23 cellular contexts compared by ENCODE assay signal in the genomic region with DNA sequence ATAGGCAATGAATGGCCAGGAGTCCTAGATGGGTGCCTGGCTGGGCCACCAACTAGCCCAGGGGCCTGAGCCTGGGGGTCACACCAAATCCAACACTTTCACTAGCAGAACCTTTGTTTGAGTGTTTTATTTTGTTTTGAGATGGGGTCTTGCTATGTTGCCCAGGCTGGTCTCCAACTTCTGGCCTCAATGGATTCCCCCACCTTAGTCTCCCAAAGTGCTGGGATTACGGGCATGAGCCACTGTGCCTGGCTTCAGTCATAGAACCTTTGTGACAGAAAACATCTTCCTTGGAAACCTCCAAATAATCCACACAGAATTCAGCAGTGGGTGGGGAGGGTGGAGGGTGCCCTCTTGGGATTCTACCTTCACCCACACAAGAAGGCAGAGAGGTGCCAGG. TPM values are rescaled to one million over a fixed set of nuclear protein-coding genes. Genes with fewer than 3 reads are reported as not detected.
DNase-seq lines count a peak whose midpoint lies in the region; ATAC-seq and TF ChIP-seq lines count a peak whose summit lies in the region.
"Had no signal": no experiment of that assay in that cellular context is flagged by ENCODE, and none has a peak within 500 bp of the region (broad histone marks: within the 10 kb centered on the region; RNA-seq: fewer than 3 reads in every experiment).

No MANE protein-coding gene starts in this region.

- DNase-seq in right cardiac atrium, result no peak
- no peak for DNase-seq in left cardiac atrium
- DNase-seq in uterus, result no peak
- DNase-seq in NCI-H1930 (lab: John Stamatoyannopoulos, UW), result no peak
- DNase-seq: activated CD4-positive, alpha-beta T cell treated with anti-CD3 and anti-CD28 coated beads for 1 hour; activated effector memory CD4-positive, alpha-beta T cell treated with Interleukin-2 at 50 U/mL for 16 hours; amniotic stem cell; CD4-positive, CD25-positive, alpha-beta regulatory T cell; dorsolateral prefrontal cortex; foreskin keratinocyte; midbrain; NCI-H1092; NCI-H2081; thyroid gland had no signal

- no peak for TF ChIP-seq CTCF in nephron (IDR thresholded peaks at IDR 0.05; ENCODE audit: unreplicated experiment in 3 of 3)
- TF ChIP-seq CTCF in uterus (IDR thresholded peaks at IDR 0.05), result no peak

- H3K4me1 ChIP-seq in right cardiac atrium (ENCODE audit: control insufficient read depth, insufficient read depth, low read length) (peaks cover 15% of the 10 kb centered on the region), uterus (peaks cover 5 to 29% of the 10 kb centered on the region in 2 donors)
- H3K4me1 ChIP-seq: foreskin keratinocyte had no signal

- no peak overlapping the region for H3K4me3 ChIP-seq in right cardiac atrium (ENCODE audit: low read length)
- peak overlapping the region in 1 of 2 donors; percentile 29 for H3K4me3 ChIP-seq in uterus
- H3K4me3 ChIP-seq: GM12878, thyroid gland had no signal

- H3K36me3 Mint-ChIP-seq in nephron (ENCODE audit: low read depth), result peaks cover 11% of the 10 kb centered on the region
- H3K36me3 Mint-ChIP-seq: CD4-positive, CD25-positive, alpha-beta regulatory T cell had no signal

- 66% methylated on average over 1 of the region's 1 CpG for WGBS in right cardiac atrium

- H3K27ac Mint-ChIP-seq in nephron, result peak overlapping the region in 2 of 3 experiments; percentile 33 to 62

- H3K36me3 ChIP-seq in uterus, result no peaks in the 10 kb centered on the region

- no peak for TF ChIP-seq POLR2A in uterus (IDR thresholded peaks at IDR 0.05)

- peak overlapping the region; percentile 1 for H3K27ac ChIP-seq in right cardiac atrium (ENCODE audit: low read length)
- H3K27ac ChIP-seq in uterus, result peak overlapping the region; percentile 81 to 90
- H3K27ac ChIP-seq: foreskin keratinocyte had no signal

- no peaks in the 10 kb centered on the region for H3K9me3 ChIP-seq in right cardiac atrium (ENCODE audit: control insufficient read depth, low read length)
- H3K9me3 ChIP-seq in uterus, result no peaks in the 10 kb centered on the region
- H3K9me3 ChIP-seq: thyroid gland had no signal

- H3K27me3 Mint-ChIP-seq in nephron (ENCODE audit: low read depth), result no peaks in the 10 kb centered on the region
- H3K27me3 Mint-ChIP-seq: CD4-positive, CD25-positive, alpha-beta regulatory T cell had no signal

- no peaks in the 10 kb centered on the region for H3K9me3 Mint-ChIP-seq in nephron
- H3K9me3 Mint-ChIP-seq: CD4-positive, CD25-positive, alpha-beta regulatory T cell had no signal

- intact Hi-C loops in right cardiac atrium (cut with DNase I) (no loop called here), left cardiac atrium (cut with DNase I) (no loop called here), uterus (cut with DNase I; ENCODE audit: low total_unique reads) (no loop called here)

- ATAC-seq in right cardiac atrium, result no peak
- no peak for ATAC-seq in left cardiac atrium
- ATAC-seq in HG03442 (IDR thresholded peaks at IDR 0.05; ENCODE audit: unreplicated experiment), result no peak
- ATAC-seq: foreskin keratinocyte, GM12878, Panc1 had no signal

- H3K27me3 ChIP-seq in right cardiac atrium (ENCODE audit: control insufficient read depth, insufficient read depth) (no peaks in the 10 kb centered on the region), uterus (no peaks in the 10 kb centered on the region)
- H3K27me3 ChIP-seq: dorsolateral prefrontal cortex, foreskin keratinocyte, thyroid gland had no signal

- H3K4me1 Mint-ChIP-seq in nephron, result peaks cover 46% of the 10 kb centered on the region

- H3K4me3 Mint-ChIP-seq in nephron, result no peak overlapping the region

RNA-seq across cellular contexts. Expression of a gene that starts 6.1 kb away (rescaled TPM):
- 100 to 1,000 TPM; 351 to 412 (median 373) TPM for total RNA-seq in right cardiac atrium
- polyA plus RNA-seq in right cardiac atrium, result 256 TPM
- 100 to 1,000 TPM; 348 to 418 TPM for total RNA-seq in left cardiac atrium
- total RNA-seq in uterus, result 100 to 1,000 TPM in 1 of 4 donors, 10 to 100 TPM in 2, 1 to 10 TPM in 1; 4.9 to 135 (median 74.2) TPM

RNA-seq across cellular contexts. Expression of a gene that starts 20.9 kb away (rescaled TPM):
- total RNA-seq in right cardiac atrium (10 to 100 TPM; 34.0 to 53.8 (median 42.5) TPM), left cardiac atrium (10 to 100 TPM; 33.4 to 39.1 TPM), uterus (10 to 100 TPM in 3 of 4 donors, 1 to 10 TPM in 1; 6.9 to 57.8 (median 24.1) TPM)
- 32.2 TPM for polyA plus RNA-seq in right cardiac atrium

RNA-seq across cellular contexts. Expression of a gene that starts 24.9 kb away (rescaled TPM):
- total RNA-seq in right cardiac atrium (1 to 10 TPM in 3 of 4 donors, under 1 TPM in 1; 0.56 to 1.4 (median 1.2) TPM), left cardiac atrium (1 to 10 TPM in 1 of 2 donors, under 1 TPM in 1; 0.92 to 3.0 TPM), uterus (10 to 100 TPM in 1 of 4 donors, not detected in 3; 16.7 TPM)
- 0.29 TPM for polyA plus RNA-seq in right cardiac atrium

RNA-seq across cellular contexts. Expression of a gene that starts 25.9 kb away (rescaled TPM):
- not detected for total RNA-seq in right cardiac atrium
- polyA plus RNA-seq in right cardiac atrium, result not detected
- total RNA-seq in left cardiac atrium, result not detected
- total RNA-seq in uterus, result 1 to 10 TPM in 1 of 4 donors, not detected in 3; 1.7 TPM
- total RNA-seq: CD4-positive, CD25-positive, alpha-beta regulatory T cell; dorsolateral prefrontal cortex; foreskin keratinocyte; GM12878; HT-29; LHCN-M2; NCI-H460; renal cortical epithelial cell; thyroid gland had no signal
- polyA plus RNA-seq: CD4-positive, CD25-positive, alpha-beta regulatory T cell; foreskin keratinocyte; neural cell had no signal

RNA-seq across cellular contexts. Expression of a gene that starts 38.9 kb away (rescaled TPM):
- total RNA-seq in right cardiac atrium (10 to 100 TPM in 1 of 4 donors, 1 to 10 TPM in 3; 6.4 to 10.3 (median 9.2) TPM), left cardiac atrium (1 to 10 TPM; 4.6 to 5.7 TPM), uterus (10 to 100 TPM in 1 of 4 donors, 1 to 10 TPM in 1, under 1 TPM in 1, not detected in 1; 0.55 to 23.8 (median 2.0) TPM)
- polyA plus RNA-seq in right cardiac atrium, result 11.1 TPM
